ENCODE assay signal across 22 cellular contexts in the genomic region with DNA sequence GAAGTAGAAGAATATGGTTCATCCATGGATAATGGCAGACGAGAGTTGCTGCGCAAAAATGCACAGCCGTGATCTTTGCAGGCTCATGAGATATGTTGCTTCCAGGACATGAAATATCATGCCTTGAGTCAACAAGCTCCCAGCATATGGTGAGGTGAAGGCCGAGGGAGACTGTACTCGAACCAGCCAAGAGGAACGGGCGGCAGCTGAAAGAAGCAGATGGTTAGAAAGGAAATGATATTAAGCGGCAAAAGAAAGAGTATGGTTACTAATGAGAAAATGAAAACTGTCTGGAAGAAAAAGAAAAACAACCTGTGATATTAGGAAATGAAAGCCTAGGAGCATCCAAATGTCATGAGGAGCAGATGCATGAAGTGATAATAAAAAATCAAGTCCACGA.
"Had no signal": no experiment of that assay in that cellular context is flagged by ENCODE, and none has a peak within 500 bp of the region (broad histone marks: within the 10 kb centered on the region; RNA-seq: fewer than 3 reads in every experiment).

No MANE protein-coding gene starts in this region.

- ATAC-seq: heart left ventricle; left colon; stimulated activated naive B cell treated with anti-CD40 and anti-IgM and Interleukin-4, amounts not matched to agents 10 μg/mL and 1 μg/mL and 100 μg/mL, for 72 hours; WTC11 had no signal

- H3K4me1 Mint-ChIP-seq: activated CD4-positive, alpha-beta memory T cell treated with anti-CD3 and anti-CD28 coated beads, Interleukin-2, amount 10 ng/mL, durations not matched to agents 7 days and 5 days; activated CD4-positive, alpha-beta T cell treated with anti-CD3 and anti-CD28 coated beads, Interleukin-2, amount 10 ng/mL, durations not matched to agents 7 days and 5 days; activated naive CD4-positive, alpha-beta T cell treated with anti-CD3 and anti-CD28 coated beads, Interleukin-2, amount 10 ng/mL, durations not matched to agents 7 days and 5 days; activated naive CD8-positive, alpha-beta T cell treated with anti-CD3 and anti-CD28 coated beads, Interleukin-2, amount 10 ng/mL, durations not matched to agents 7 days and 5 days; immature natural killer cell; nephron; stimulated activated naive B cell treated with anti-CD40 and anti-IgM and Interleukin-4, amounts not matched to agents 10 μg/mL and 1 μg/mL and 100 μg/mL, for 72 hours; WTC11 had no signal

- H3K4me3 Mint-ChIP-seq: activated CD4-positive, alpha-beta memory T cell treated with anti-CD3 and anti-CD28 coated beads, Interleukin-2, amount 10 ng/mL, durations not matched to agents 7 days and 5 days; activated CD4-positive, alpha-beta T cell treated with anti-CD3 and anti-CD28 coated beads, Interleukin-2, amount 10 ng/mL, durations not matched to agents 7 days and 5 days; activated naive CD4-positive, alpha-beta T cell treated with anti-CD3 and anti-CD28 coated beads, Interleukin-2, amount 10 ng/mL, durations not matched to agents 7 days and 5 days; activated naive CD8-positive, alpha-beta T cell treated with anti-CD3 and anti-CD28 coated beads, Interleukin-2, amount 10 ng/mL, durations not matched to agents 7 days and 5 days; activated T-cell treated with anti-CD3 and anti-CD28 coated beads, Interleukin-2, amount 50 U/mL, for 24 hours; immature natural killer cell; nephron; stimulated activated naive B cell treated with anti-CD40 and anti-IgM and Interleukin-4, amounts not matched to agents 10 μg/mL and 1 μg/mL and 100 μg/mL, for 72 hours; WTC11 had no signal

- DNase-seq: activated CD4-positive, alpha-beta memory T cell treated with anti-CD3 and anti-CD28 coated beads, Interleukin-2, amount 10 ng/mL, durations not matched to agents 7 days and 5 days; activated CD4-positive, alpha-beta T cell treated with anti-CD3 and anti-CD28 coated beads for 1 hour; activated CD4-positive, alpha-beta T cell treated with anti-CD3 and anti-CD28 coated beads, Interleukin-2, amount 10 ng/mL, durations not matched to agents 7 days and 5 days; activated CD8-positive, alpha-beta memory T cell treated with anti-CD3 and anti-CD28 coated beads, Interleukin-2, amount 50 U/mL, for 48 hours; activated gamma-delta T cell; activated naive CD4-positive, alpha-beta T cell treated with anti-CD3 and anti-CD28 coated beads, Interleukin-2, amount 10 ng/mL, durations not matched to agents 7 days and 5 days; activated naive CD8-positive, alpha-beta T cell treated with anti-CD3 and anti-CD28 coated beads, Interleukin-2, amount 10 ng/mL, durations not matched to agents 7 days and 5 days; activated T-cell treated with anti-CD3 and anti-CD28 coated beads, Interleukin-2, amount 50 U/mL, for 24 hours; brain microvascular endothelial cell; heart left ventricle; hypothalamus; immature natural killer cell; kidney; left colon; mammary epithelial cell; stimulated activated CD4-positive, alpha-beta T cell treated with anti-CD3 and anti-CD28 coated beads, Interleukin-1b, Interleukin-23, amount 100 ng/mL, for 48 hours; stimulated activated naive B cell treated with anti-CD40 and anti-IgM and Interleukin-4, amounts not matched to agents 10 μg/mL and 1 μg/mL and 100 μg/mL, for 72 hours; stomach; thyroid gland; upper lobe of left lung had no signal

- H3K27me3 Mint-ChIP-seq: activated CD4-positive, alpha-beta memory T cell treated with anti-CD3 and anti-CD28 coated beads, Interleukin-2, amount 10 ng/mL, durations not matched to agents 7 days and 5 days; activated CD4-positive, alpha-beta T cell treated with anti-CD3 and anti-CD28 coated beads, Interleukin-2, amount 10 ng/mL, durations not matched to agents 7 days and 5 days; activated naive CD4-positive, alpha-beta T cell treated with anti-CD3 and anti-CD28 coated beads, Interleukin-2, amount 10 ng/mL, durations not matched to agents 7 days and 5 days; activated T-cell treated with anti-CD3 and anti-CD28 coated beads, Interleukin-2, amount 50 U/mL, for 24 hours had no signal

- H3K36me3 Mint-ChIP-seq: activated naive CD4-positive, alpha-beta T cell treated with anti-CD3 and anti-CD28 coated beads, Interleukin-2, amount 10 ng/mL, durations not matched to agents 7 days and 5 days; activated naive CD8-positive, alpha-beta T cell treated with anti-CD3 and anti-CD28 coated beads, Interleukin-2, amount 10 ng/mL, durations not matched to agents 7 days and 5 days; stimulated activated naive B cell treated with anti-CD40 and anti-IgM and Interleukin-4, amounts not matched to agents 10 μg/mL and 1 μg/mL and 100 μg/mL, for 72 hours; WTC11 had no signal

- H3K9me3 Mint-ChIP-seq: activated CD4-positive, alpha-beta memory T cell treated with anti-CD3 and anti-CD28 coated beads, Interleukin-2, amount 10 ng/mL, durations not matched to agents 7 days and 5 days; activated CD4-positive, alpha-beta T cell treated with anti-CD3 and anti-CD28 coated beads, Interleukin-2, amount 10 ng/mL, durations not matched to agents 7 days and 5 days; activated naive CD4-positive, alpha-beta T cell treated with anti-CD3 and anti-CD28 coated beads, Interleukin-2, amount 10 ng/mL, durations not matched to agents 7 days and 5 days; activated naive CD8-positive, alpha-beta T cell treated with anti-CD3 and anti-CD28 coated beads, Interleukin-2, amount 10 ng/mL, durations not matched to agents 7 days and 5 days; activated T-cell treated with anti-CD3 and anti-CD28 coated beads, Interleukin-2, amount 50 U/mL, for 24 hours; immature natural killer cell; nephron; stimulated activated naive B cell treated with anti-CD40 and anti-IgM and Interleukin-4, amounts not matched to agents 10 μg/mL and 1 μg/mL and 100 μg/mL, for 72 hours; WTC11 had no signal

- H3K27ac Mint-ChIP-seq: activated CD4-positive, alpha-beta memory T cell treated with anti-CD3 and anti-CD28 coated beads, Interleukin-2, amount 10 ng/mL, durations not matched to agents 7 days and 5 days; activated CD4-positive, alpha-beta T cell treated with anti-CD3 and anti-CD28 coated beads, Interleukin-2, amount 10 ng/mL, durations not matched to agents 7 days and 5 days; activated naive CD4-positive, alpha-beta T cell treated with anti-CD3 and anti-CD28 coated beads, Interleukin-2, amount 10 ng/mL, durations not matched to agents 7 days and 5 days; activated naive CD8-positive, alpha-beta T cell treated with anti-CD3 and anti-CD28 coated beads, Interleukin-2, amount 10 ng/mL, durations not matched to agents 7 days and 5 days; activated T-cell treated with anti-CD3 and anti-CD28 coated beads, Interleukin-2, amount 50 U/mL, for 24 hours; immature natural killer cell; nephron; stimulated activated naive B cell treated with anti-CD40 and anti-IgM and Interleukin-4, amounts not matched to agents 10 μg/mL and 1 μg/mL and 100 μg/mL, for 72 hours; WTC11 had no signal
